ENCODE assay signal across 1 cellular context in the genomic region with DNA sequence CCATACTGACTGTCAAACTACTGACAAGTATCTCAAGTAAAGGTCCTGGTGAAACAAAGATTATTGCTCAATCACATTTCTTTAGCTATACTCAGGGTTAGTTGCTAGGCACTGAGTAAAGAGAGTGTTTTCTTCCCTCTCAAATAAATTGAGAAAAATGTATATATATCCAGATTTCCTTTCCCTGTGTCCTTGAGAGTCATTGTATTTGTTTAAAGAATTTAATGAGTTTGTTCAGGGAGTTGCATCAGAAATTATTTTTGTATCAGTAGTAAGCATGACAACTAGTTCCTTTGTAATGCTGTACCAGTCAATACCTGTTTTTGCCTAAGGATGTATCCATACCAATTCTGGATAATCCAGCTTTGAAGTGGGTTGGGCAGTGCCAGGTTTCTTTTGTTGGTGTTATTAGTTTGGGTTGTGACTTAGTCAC.
A peak's percentile ranks its signal among the peaks of the same experiment; 100 is the strongest.
TF ChIP-seq lines count a peak whose summit lies in the region.

No MANE protein-coding gene starts in this region.

TF ChIP-seq in HepG2, 621 proteins besides CTCF, POLR2A, EP300 and RAD21:
- TF ChIP-seq ZNF792 (CRISPR knock-in tag; IDR thresholded peaks at IDR 0.05) (peak; percentile 68; the same call in 1 of the 2 replicates), CEBPB (IDR thresholded peaks at IDR 0.05; ENCODE audit: borderline replicate concordance, low read depth, low read length) (peak; percentile 84), CEBPG (CRISPR knock-in tag; IDR thresholded peaks at IDR 0.05) (peak; percentile 75), KLF15 (CRISPR knock-in tag; IDR thresholded peaks at IDR 0.05; ENCODE audit: borderline replicate concordance) (no peak), ZNF263 (CRISPR knock-in tag; IDR thresholded peaks at IDR 0.05) (no peak)
- TF ChIP-seq, protein P1, sequence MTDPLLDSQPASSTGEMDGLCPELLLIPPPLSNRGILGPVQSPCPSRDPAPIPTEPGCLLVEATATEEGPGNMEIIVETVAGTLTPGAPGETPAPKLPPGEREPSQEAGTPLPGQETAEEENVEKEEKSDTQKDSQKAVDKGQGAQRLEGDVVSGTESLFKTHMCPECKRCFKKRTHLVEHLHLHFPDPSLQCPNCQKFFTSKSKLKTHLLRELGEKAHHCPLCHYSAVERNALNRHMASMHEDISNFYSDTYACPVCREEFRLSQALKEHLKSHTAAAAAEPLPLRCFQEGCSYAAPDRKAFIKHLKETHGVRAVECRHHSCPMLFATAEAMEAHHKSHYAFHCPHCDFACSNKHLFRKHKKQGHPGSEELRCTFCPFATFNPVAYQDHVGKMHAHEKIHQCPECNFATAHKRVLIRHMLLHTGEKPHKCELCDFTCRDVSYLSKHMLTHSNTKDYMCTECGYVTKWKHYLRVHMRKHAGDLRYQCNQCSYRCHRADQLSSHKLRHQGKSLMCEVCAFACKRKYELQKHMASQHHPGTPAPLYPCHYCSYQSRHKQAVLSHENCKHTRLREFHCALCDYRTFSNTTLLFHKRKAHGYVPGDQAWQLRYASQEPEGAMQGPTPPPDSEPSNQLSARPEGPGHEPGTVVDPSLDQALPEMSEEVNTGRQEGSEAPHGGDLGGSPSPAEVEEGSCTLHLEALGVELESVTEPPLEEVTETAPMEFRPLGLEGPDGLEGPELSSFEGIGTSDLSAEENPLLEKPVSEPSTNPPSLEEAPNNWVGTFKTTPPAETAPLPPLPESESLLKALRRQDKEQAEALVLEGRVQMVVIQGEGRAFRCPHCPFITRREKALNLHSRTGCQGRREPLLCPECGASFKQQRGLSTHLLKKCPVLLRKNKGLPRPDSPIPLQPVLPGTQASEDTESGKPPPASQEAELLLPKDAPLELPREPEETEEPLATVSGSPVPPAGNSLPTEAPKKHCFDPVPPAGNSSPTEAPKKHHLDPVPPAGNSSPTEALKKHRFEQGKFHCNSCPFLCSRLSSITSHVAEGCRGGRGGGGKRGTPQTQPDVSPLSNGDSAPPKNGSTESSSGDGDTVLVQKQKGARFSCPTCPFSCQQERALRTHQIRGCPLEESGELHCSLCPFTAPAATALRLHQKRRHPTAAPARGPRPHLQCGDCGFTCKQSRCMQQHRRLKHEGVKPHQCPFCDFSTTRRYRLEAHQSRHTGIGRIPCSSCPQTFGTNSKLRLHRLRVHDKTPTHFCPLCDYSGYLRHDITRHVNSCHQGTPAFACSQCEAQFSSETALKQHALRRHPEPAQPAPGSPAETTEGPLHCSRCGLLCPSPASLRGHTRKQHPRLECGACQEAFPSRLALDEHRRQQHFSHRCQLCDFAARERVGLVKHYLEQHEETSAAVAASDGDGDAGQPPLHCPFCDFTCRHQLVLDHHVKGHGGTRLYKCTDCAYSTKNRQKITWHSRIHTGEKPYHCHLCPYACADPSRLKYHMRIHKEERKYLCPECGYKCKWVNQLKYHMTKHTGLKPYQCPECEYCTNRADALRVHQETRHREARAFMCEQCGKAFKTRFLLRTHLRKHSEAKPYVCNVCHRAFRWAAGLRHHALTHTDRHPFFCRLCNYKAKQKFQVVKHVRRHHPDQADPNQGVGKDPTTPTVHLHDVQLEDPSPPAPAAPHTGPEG (CRISPR knock-in tag; IDR thresholded peaks at IDR 0.05) = no peak
- TF ChIP-seq, protein P2, sequence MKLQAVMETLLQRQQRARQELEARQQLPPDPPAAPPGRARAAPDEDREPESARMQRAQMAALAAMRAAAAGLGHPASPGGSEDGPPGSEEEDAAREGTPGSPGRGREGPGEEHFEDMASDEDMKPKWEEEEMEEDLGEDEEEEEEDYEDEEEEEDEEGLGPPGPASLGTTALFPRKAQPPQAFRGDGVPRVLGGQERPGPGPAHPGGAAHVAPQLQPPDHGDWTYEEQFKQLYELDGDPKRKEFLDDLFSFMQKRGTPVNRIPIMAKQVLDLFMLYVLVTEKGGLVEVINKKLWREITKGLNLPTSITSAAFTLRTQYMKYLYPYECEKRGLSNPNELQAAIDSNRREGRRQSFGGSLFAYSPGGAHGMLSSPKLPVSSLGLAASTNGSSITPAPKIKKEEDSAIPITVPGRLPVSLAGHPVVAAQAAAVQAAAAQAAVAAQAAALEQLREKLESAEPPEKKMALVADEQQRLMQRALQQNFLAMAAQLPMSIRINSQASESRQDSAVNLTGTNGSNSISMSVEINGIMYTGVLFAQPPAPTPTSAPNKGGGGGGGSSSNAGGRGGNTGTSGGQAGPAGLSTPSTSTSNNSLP (IDR thresholded peaks at IDR 0.05; ENCODE audit: low read depth, low read length) = 0 out of 2 replicates have a peak, but pooled peaks have one; percentile 50
- TF ChIP-seq, protein P3, sequence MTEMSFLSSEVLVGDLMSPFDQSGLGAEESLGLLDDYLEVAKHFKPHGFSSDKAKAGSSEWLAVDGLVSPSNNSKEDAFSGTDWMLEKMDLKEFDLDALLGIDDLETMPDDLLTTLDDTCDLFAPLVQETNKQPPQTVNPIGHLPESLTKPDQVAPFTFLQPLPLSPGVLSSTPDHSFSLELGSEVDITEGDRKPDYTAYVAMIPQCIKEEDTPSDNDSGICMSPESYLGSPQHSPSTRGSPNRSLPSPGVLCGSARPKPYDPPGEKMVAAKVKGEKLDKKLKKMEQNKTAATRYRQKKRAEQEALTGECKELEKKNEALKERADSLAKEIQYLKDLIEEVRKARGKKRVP (CRISPR knock-in tag; IDR thresholded peaks at IDR 0.05) = peak in 1 of 2 experiments; percentile 70; a peak in 2 of 4 replicates
